Comparison of ENCODE assay signal across 1 cellular context in the genomic region with DNA sequence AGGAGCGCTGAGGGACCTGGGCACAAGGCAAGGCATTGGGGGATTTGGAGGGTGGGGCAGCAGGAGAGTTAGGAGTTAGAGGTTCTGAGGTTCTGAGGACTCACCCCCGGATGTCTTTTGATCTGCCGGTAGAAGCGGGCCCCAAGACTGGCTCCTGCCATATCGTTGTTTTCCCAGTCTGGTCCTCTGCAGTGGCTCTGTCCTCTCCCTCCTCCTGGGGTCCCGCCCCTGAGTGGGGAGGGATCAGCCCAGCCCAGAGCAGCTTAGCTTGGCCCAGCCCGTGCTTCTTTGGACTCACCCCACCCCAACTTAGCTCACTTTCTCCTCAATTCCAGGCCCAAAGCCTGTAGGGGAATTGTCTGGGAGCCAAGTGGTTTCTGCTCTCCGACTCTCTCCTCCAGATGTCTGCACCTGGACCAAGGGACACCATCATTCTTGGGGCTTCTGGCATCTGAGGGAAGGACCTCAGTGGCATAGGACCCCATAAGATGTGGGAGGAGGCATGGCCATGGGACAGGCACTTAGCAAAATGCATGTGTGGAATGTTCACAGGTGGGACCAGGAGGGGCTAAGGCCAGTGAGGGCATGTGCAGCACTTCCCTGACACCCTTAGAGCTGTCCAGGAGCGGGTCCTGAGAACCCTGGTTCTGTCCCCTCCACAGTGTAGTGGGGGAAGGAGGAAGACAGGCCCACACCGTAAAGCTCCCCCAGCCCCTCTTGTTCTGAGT.
TF ChIP-seq lines count a peak whose summit lies in the region.

No MANE protein-coding gene starts in this region.

TF ChIP-seq in IMR-90, 13 proteins besides CTCF, POLR2A, EP300 and RAD21 (continued from another document):
- TF ChIP-seq SMC3 (IDR thresholded peaks at IDR 0.05; ENCODE audit: low read depth, low read length) (no peak), RFX5 (IDR thresholded peaks at IDR 0.05; ENCODE audit: low read depth, low read length) (no peak), CHD1 (IDR thresholded peaks at IDR 0.05; ENCODE audit: low read depth, low read length) (no peak), RCOR1 (IDR thresholded peaks at IDR 0.05; ENCODE audit: insufficient replicate concordance, low read length) (no peak), MAFK (IDR thresholded peaks at IDR 0.05; ENCODE audit: low read depth, low read length) (no peak), FOS (IDR thresholded peaks at IDR 0.05; ENCODE audit: low read depth, low read length) (no peak), NFE2L2 (IDR thresholded peaks at IDR 0.05; ENCODE audit: low read depth, low read length) (no peak), MAZ (IDR thresholded peaks at IDR 0.05; ENCODE audit: borderline replicate concordance, low read depth, low read length) (no peak), CEBPB (IDR thresholded peaks at IDR 0.05; ENCODE audit: low read depth, low read length) (no peak)
- TF ChIP-seq, protein P1, sequence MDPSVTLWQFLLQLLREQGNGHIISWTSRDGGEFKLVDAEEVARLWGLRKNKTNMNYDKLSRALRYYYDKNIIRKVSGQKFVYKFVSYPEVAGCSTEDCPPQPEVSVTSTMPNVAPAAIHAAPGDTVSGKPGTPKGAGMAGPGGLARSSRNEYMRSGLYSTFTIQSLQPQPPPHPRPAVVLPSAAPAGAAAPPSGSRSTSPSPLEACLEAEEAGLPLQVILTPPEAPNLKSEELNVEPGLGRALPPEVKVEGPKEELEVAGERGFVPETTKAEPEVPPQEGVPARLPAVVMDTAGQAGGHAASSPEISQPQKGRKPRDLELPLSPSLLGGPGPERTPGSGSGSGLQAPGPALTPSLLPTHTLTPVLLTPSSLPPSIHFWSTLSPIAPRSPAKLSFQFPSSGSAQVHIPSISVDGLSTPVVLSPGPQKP (IDR thresholded peaks at IDR 0.05; ENCODE audit: borderline replicate concordance, low read depth, low read length): no peak
